Comparison of ENCODE assay signal across 1 cellular context in genomic region chr7:151519765-151520418, GRCh38.
TF ChIP-seq lines count a peak whose summit lies in the region.

Gene RHEB (minus strand): TSS chr7:151519895. CDS start chr7:151519511, 384 bp downstream.

TF ChIP-seq in K562, 482 proteins besides CTCF, POLR2A, EP300 and RAD21 (continued from another document and continues in another):
- no peak for TF ChIP-seq ARID3B (CRISPR knock-in tag; IDR thresholded peaks at IDR 0.05; ENCODE audit: borderline replicate concordance)
- no peak for TF ChIP-seq U2AF2 (optimal IDR thresholded peaks at IDR 0.05; ENCODE audit: low read depth, low read length)
- no peak; the same call in 1 of the 2 replicates for TF ChIP-seq TAL1 (IDR thresholded peaks at IDR 0.05)
- TF ChIP-seq PYGO2 (tag; IDR thresholded peaks at IDR 0.05) = no peak
- TF ChIP-seq, protein P1, sequence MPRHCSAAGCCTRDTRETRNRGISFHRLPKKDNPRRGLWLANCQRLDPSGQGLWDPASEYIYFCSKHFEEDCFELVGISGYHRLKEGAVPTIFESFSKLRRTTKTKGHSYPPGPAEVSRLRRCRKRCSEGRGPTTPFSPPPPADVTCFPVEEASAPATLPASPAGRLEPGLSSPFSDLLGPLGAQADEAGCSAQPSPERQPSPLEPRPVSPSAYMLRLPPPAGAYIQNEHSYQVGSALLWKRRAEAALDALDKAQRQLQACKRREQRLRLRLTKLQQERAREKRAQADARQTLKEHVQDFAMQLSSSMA (CRISPR knock-in tag; IDR thresholded peaks at IDR 0.05) = no peak
- no peak for TF ChIP-seq SRSF7 (optimal IDR thresholded peaks at IDR 0.05; ENCODE audit: low read depth, low read length)
- TF ChIP-seq TRIM24 (IDR thresholded peaks at IDR 0.05) = peak; percentile 83
- no peak; the same call in 1 of the 2 replicates for TF ChIP-seq LEF1 (IDR thresholded peaks at IDR 0.05)
- no peak for TF ChIP-seq CHD1 (IDR thresholded peaks at IDR 0.05; ENCODE audit: low read length)
- TF ChIP-seq, protein P2, sequence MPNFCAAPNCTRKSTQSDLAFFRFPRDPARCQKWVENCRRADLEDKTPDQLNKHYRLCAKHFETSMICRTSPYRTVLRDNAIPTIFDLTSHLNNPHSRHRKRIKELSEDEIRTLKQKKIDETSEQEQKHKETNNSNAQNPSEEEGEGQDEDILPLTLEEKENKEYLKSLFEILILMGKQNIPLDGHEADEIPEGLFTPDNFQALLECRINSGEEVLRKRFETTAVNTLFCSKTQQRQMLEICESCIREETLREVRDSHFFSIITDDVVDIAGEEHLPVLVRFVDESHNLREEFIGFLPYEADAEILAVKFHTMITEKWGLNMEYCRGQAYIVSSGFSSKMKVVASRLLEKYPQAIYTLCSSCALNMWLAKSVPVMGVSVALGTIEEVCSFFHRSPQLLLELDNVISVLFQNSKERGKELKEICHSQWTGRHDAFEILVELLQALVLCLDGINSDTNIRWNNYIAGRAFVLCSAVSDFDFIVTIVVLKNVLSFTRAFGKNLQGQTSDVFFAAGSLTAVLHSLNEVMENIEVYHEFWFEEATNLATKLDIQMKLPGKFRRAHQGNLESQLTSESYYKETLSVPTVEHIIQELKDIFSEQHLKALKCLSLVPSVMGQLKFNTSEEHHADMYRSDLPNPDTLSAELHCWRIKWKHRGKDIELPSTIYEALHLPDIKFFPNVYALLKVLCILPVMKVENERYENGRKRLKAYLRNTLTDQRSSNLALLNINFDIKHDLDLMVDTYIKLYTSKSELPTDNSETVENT (CRISPR knock-in tag; IDR thresholded peaks at IDR 0.05) = no peak
- peak; percentile 32; the same call in 1 of the 2 replicates for TF ChIP-seq ZNF24 (IDR thresholded peaks at IDR 0.05)
- peak; percentile 86 for TF ChIP-seq FIP1L1 (IDR thresholded peaks at IDR 0.05; ENCODE audit: low read depth, low read length, poor library complexity, severe bottlenecking)
- no peak for TF ChIP-seq FOXA1 (IDR thresholded peaks at IDR 0.05; ENCODE audit: borderline replicate concordance)
- no peak for TF ChIP-seq ZNF586 (CRISPR knock-in tag; conservative IDR thresholded peaks at IDR 0.05)
- TF ChIP-seq ZNF444 (CRISPR knock-in tag; IDR thresholded peaks at IDR 0.05) = peak; percentile 84
- no peak for TF ChIP-seq KDM4B (IDR thresholded peaks at IDR 0.05; ENCODE audit: borderline replicate concordance in 2 of 2, low read depth in 1 of 2)
- TF ChIP-seq SAFB2 (IDR thresholded peaks at IDR 0.05; ENCODE audit: borderline replicate concordance, low read depth, low read length, severe bottlenecking) = no peak
- peak; percentile 41; the same call in 1 of the 2 replicates for TF ChIP-seq CBFA2T2 (conservative IDR thresholded peaks at IDR 0.05)
- TF ChIP-seq ATF6 (CRISPR knock-in tag; IDR thresholded peaks at IDR 0.05) = peak; percentile 93; the same call in 1 of the 2 replicates
- no peak for TF ChIP-seq PPARD (CRISPR knock-in tag; IDR thresholded peaks at IDR 0.05)
- TF ChIP-seq ZFX (CRISPR knock-in tag; IDR thresholded peaks at IDR 0.05) = no peak
- no peak for TF ChIP-seq NR4A1 (CRISPR knock-in tag; IDR thresholded peaks at IDR 0.05)
- TF ChIP-seq NR4A1 (tag; IDR thresholded peaks at IDR 0.05) = no peak
- TF ChIP-seq ZNF354B (CRISPR knock-in tag; IDR thresholded peaks at IDR 0.05) = no peak
- TF ChIP-seq ID3 (CRISPR knock-in tag; IDR thresholded peaks at IDR 0.05) = no peak
- TF ChIP-seq ID3 (tag; IDR thresholded peaks at IDR 0.05) = no peak
- peak in 1 of 2 experiments; percentile 78; a peak in 2 of 4 replicates for TF ChIP-seq HDAC1 (IDR thresholded peaks at IDR 0.05)
- no peak for TF ChIP-seq CREB3 (tag; conservative IDR thresholded peaks at IDR 0.05; ENCODE audit: low read depth)
- TF ChIP-seq ZNF584 (CRISPR knock-in tag; IDR thresholded peaks at IDR 0.05; ENCODE audit: low read depth) = no peak
- no peak for TF ChIP-seq ZNF165 (CRISPR knock-in tag; IDR thresholded peaks at IDR 0.05; ENCODE audit: borderline replicate concordance)
- TF ChIP-seq ZNF561 (CRISPR knock-in tag; conservative IDR thresholded peaks at IDR 0.05) = no peak
- peak; percentile 98 for TF ChIP-seq FOXM1 (IDR thresholded peaks at IDR 0.05; ENCODE audit: low read depth)
- TF ChIP-seq FOXM1 (CRISPR knock-in tag; IDR thresholded peaks at IDR 0.05; ENCODE audit: low read depth) = no peak
- TF ChIP-seq ZC3H4 (CRISPR knock-in tag; IDR thresholded peaks at IDR 0.05; ENCODE audit: borderline replicate concordance) = no peak
- TF ChIP-seq, protein P3, sequence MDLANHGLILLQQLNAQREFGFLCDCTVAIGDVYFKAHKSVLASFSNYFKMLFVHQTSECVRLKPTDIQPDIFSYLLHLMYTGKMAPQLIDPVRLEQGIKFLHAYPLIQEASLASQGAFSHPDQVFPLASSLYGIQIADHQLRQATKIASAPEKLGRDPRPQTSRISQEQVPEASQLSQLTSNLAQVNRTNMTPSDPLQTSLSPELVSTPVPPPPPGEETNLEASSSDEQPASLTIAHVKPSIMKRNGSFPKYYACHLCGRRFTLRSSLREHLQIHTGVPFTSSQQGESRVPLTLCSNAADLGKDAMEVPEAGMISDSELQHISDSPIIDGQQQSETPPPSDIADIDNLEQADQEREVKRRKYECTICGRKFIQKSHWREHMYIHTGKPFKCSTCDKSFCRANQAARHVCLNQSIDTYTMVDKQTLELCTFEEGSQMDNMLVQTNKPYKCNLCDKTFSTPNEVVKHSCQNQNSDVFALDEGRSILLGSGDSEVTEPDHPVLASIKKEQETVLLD (IDR thresholded peaks at IDR 0.05) = 0 out of 2 replicates have a peak, but pooled peaks have one; percentile 19
- TF ChIP-seq BCL6 (CRISPR knock-in tag; IDR thresholded peaks at IDR 0.05) = no peak
- TF ChIP-seq ETV5 (CRISPR knock-in tag; IDR thresholded peaks at IDR 0.05; ENCODE audit: low read depth) = peak; percentile 52; the same call in 1 of the 2 replicates
- no peak for TF ChIP-seq ZBED1 (IDR thresholded peaks at IDR 0.05)
- peak; percentile 37 for TF ChIP-seq MEIS2 (IDR thresholded peaks at IDR 0.05; ENCODE audit: partially characterized antibody)
- no peak for TF ChIP-seq ZNF197 (CRISPR knock-in tag; IDR thresholded peaks at IDR 0.05; ENCODE audit: low read depth)
- TF ChIP-seq ZNF77 (CRISPR knock-in tag; IDR thresholded peaks at IDR 0.05) = no peak
- TF ChIP-seq ETV6 (IDR thresholded peaks at IDR 0.05; ENCODE audit: borderline replicate concordance in 1 of 2, low read depth in 2 of 2, low read length in 1 of 2) = no peak
- TF ChIP-seq ETV6 (CRISPR knock-in tag; IDR thresholded peaks at IDR 0.05; ENCODE audit: borderline replicate concordance) = no peak
- no peak for TF ChIP-seq ZNF830 (CRISPR knock-in tag; IDR thresholded peaks at IDR 0.05)
- TF ChIP-seq ZNF217 (CRISPR knock-in tag; IDR thresholded peaks at IDR 0.05) = no peak
- TF ChIP-seq ELK1 (CRISPR knock-in tag; IDR thresholded peaks at IDR 0.05) = no peak
- TF ChIP-seq ZNF3 (CRISPR knock-in tag; IDR thresholded peaks at IDR 0.05) = no peak
- TF ChIP-seq ADNP (tag; IDR thresholded peaks at IDR 0.05) = peak; percentile 97
- TF ChIP-seq HNRNPUL1 (IDR thresholded peaks at IDR 0.05; ENCODE audit: low read length) = no peak
- TF ChIP-seq BMI1 (IDR thresholded peaks at IDR 0.05; ENCODE audit: low read length) = no peak
- TF ChIP-seq, protein P4, sequence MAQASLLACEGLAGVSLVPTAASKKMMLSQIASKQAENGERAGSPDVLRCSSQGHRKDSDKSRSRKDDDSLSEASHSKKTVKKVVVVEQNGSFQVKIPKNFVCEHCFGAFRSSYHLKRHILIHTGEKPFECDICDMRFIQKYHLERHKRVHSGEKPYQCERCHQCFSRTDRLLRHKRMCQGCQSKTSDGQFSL (CRISPR knock-in tag; IDR thresholded peaks at IDR 0.05) = no peak
- TF ChIP-seq, protein P4 (tag; IDR thresholded peaks at IDR 0.05) = no peak; a peak in 2 of 4 replicates
- no peak for TF ChIP-seq RREB1 (CRISPR knock-in tag; IDR thresholded peaks at IDR 0.05)
